8 cellular contexts compared by ENCODE assay signal in genomic region chr20:46324960-46325703, GRCh38. TPM values are rescaled to one million over a fixed set of nuclear protein-coding genes. Genes with fewer than 3 reads are reported as not detected.
DNase-seq lines count a peak whose midpoint lies in the region; ATAC-seq and TF ChIP-seq lines count a peak whose summit lies in the region.

No MANE protein-coding gene starts in this region.

- no peaks in the 10 kb centered on the region for H3K9me3 Mint-ChIP-seq in activated CD8-positive, alpha-beta memory T cell treated with anti-CD3 and anti-CD28 coated beads, Interleukin-2, amount 10 ng/mL, durations not matched to agents 7 days and 5 days (ENCODE audit: low read depth)

- H3K4me1 ChIP-seq in stomach (peaks cover 0 to 6% (median 4%) of the 10 kb centered on the region in 4 donors), ascending aorta (no peaks in the 10 kb centered on the region)

- peaks cover 28% of the 10 kb centered on the region for H3K27me3 Mint-ChIP-seq in activated CD8-positive, alpha-beta memory T cell treated with anti-CD3 and anti-CD28 coated beads, Interleukin-2, amount 10 ng/mL, durations not matched to agents 7 days and 5 days

- DNase-seq in activated CD8-positive, alpha-beta memory T cell treated with anti-CD3 and anti-CD28 coated beads, Interleukin-2, amount 10 ng/mL, durations not matched to agents 7 days and 5 days: no peak
- DNase-seq in activated CD8-positive, alpha-beta memory T cell treated with anti-CD3 and anti-CD28 coated beads for 24 hours: no peak
- peak; percentile 7 for DNase-seq in NCI-H1105 (lab: John Stamatoyannopoulos, UW)
- DNase-seq in choroid plexus epithelial cell (ENCODE audit: low read depth): peak; percentile 58
- DNase-seq in stomach: peak; percentile 37
- DNase-seq in ascending aorta (ENCODE audit: low spot score in 2 of 2): no peak
- DNase-seq in cortex of kidney (lab: John Stamatoyannopoulos, UW): no peak

- H3K4me3 Mint-ChIP-seq in activated CD8-positive, alpha-beta memory T cell treated with anti-CD3 and anti-CD28 coated beads, Interleukin-2, amount 10 ng/mL, durations not matched to agents 7 days and 5 days: no peak overlapping the region

- peak; percentile 45 for ATAC-seq in activated CD8-positive, alpha-beta memory T cell treated with anti-CD3 and anti-CD28 coated beads, Interleukin-2, amount 10 ng/mL, durations not matched to agents 7 days and 5 days
- no peak for ATAC-seq in HG02763 (IDR thresholded peaks at IDR 0.05; ENCODE audit: unreplicated experiment)

- TF ChIP-seq CTCF in choroid plexus epithelial cell (conservative IDR thresholded peaks at IDR 0.05; ENCODE audit: low read depth, low read length) (peak; percentile 62), stomach (IDR thresholded peaks at IDR 0.05) (peak in 2 of 7 experiments; percentile 1 to 19), ascending aorta (IDR thresholded peaks at IDR 0.05) (peak in 1 of 3 experiments; percentile 25)

- no peaks in the 10 kb centered on the region for H3K4me1 Mint-ChIP-seq in activated CD8-positive, alpha-beta memory T cell treated with anti-CD3 and anti-CD28 coated beads, Interleukin-2, amount 10 ng/mL, durations not matched to agents 7 days and 5 days

- H3K27ac ChIP-seq in stomach (no peak overlapping the region), ascending aorta (no peak overlapping the region)

- H3K27ac Mint-ChIP-seq in activated CD8-positive, alpha-beta memory T cell treated with anti-CD3 and anti-CD28 coated beads, Interleukin-2, amount 10 ng/mL, durations not matched to agents 7 days and 5 days: no peak overlapping the region

- no peak for TF ChIP-seq EP300 in stomach (IDR thresholded peaks at IDR 0.05)

- H3K27me3 ChIP-seq in stomach (peaks cover 0 to 94% (median 8%) of the 10 kb centered on the region in 3 donors), ascending aorta (peaks cover 3% of the 10 kb centered on the region)

- 58 to 66% (median 59%) methylated on average over 6 of the region's 6 CpGs for WGBS in stomach, 5 donors

- H3K36me3 ChIP-seq in stomach: no peaks in the 10 kb centered on the region
- H3K36me3 ChIP-seq in ascending aorta: no peaks in the 10 kb centered on the region

- intact Hi-C loops in stomach (cut with DNase I; ENCODE audit: low total_unique reads) (loop anchor here (10.0 kb wide), 1 partner anchor 190 kb away; no protein-coding TSS in a partner anchor), ascending aorta (cut with DNase I) (no loop called here)

- H3K36me3 Mint-ChIP-seq in activated CD8-positive, alpha-beta memory T cell treated with anti-CD3 and anti-CD28 coated beads, Interleukin-2, amount 10 ng/mL, durations not matched to agents 7 days and 5 days: no peaks in the 10 kb centered on the region

- CTCF ChIA-PET in activated CD8-positive, alpha-beta memory T cell treated with anti-CD3 and anti-CD28 coated beads, Interleukin-2, amount 10 ng/mL, durations not matched to agents 7 days and 5 days (lab: Charles Lee): interaction anchor here (1.2 to 3.1 kb wide), 2 partner anchors 18 to 24 kb away, joined by 4 to 11 read pairs; no protein-coding TSS in a partner anchor

- H3K4me3 ChIP-seq in choroid plexus epithelial cell (ENCODE audit: low read depth, low read length): no peak overlapping the region
- H3K4me3 ChIP-seq in stomach: no peak overlapping the region
- no peak overlapping the region for H3K4me3 ChIP-seq in ascending aorta

- no peak for TF ChIP-seq POLR2A in stomach (IDR thresholded peaks at IDR 0.05)

- no peaks in the 10 kb centered on the region for H3K9me3 ChIP-seq in stomach
- no peaks in the 10 kb centered on the region for H3K9me3 ChIP-seq in ascending aorta

RNA-seq across cellular contexts. Expression of gene CDH22, which starts 16.8 kb away (rescaled TPM):
- not detected for total RNA-seq in activated CD8-positive, alpha-beta memory T cell treated with anti-CD3 and anti-CD28 coated beads, Interleukin-2, amount 10 ng/mL, durations not matched to agents 7 days and 5 days
- total RNA-seq in stomach (under 1 TPM in 1 of 5 donors, not detected in 4; 0.18 TPM), ascending aorta (not detected)
- under 1 TPM in 2 of 3 donors, not detected in 1; 0.19 to 0.60 TPM for polyA plus RNA-seq in stomach

Comparison
In these comparisons a context has a peak if more than half of its experiments do, and no peak if none do; other contexts are left out.
1. DNase-seq: peak in NCI-H1105 (single experiment), choroid plexus epithelial cell (single experiment) and stomach (single experiment); none in activated CD8-positive, alpha-beta memory T cell treated with anti-CD3 and anti-CD28 coated beads, Interleukin-2, amount 10 ng/mL, durations not matched to agents 7 days and 5 days (single experiment), activated CD8-positive, alpha-beta memory T cell treated with anti-CD3 and anti-CD28 coated beads for 24 hours (single experiment), ascending aorta (0 of 2) and cortex of kidney (single experiment).